16 cellular contexts compared by ENCODE assay signal in the genomic region with DNA sequence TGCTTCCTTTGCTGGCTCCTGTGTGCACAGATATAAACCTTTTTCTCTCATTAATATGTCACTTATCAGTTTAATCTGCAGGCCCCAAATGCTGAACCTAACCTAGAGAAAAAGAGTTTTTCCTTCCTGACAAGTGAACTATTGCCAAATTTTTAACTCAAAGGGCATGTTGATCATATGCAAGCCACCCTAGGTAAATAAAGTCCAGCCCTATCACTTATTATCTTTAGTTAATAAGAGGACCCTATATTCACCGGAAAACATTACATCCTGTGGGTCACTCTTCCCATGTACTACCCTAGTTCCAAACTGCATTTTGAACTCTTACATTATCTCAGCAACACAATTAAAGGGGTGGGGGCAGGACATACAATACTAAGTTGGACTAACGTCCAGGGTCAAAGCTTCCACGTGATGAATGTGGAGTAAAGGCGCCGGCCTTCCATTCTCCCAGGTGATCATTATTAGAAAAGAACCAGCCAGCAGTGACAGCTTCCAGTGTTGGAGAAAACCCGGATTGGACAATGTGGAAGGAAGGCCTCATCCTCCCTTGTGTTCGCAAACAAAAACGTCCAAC.
A peak's percentile ranks its signal among the peaks of the same experiment; 100 is the strongest.
DNase-seq lines count a peak whose midpoint lies in the region; ATAC-seq and TF ChIP-seq lines count a peak whose summit lies in the region.
"Had no signal": no experiment of that assay in that cellular context is flagged by ENCODE, and none has a peak within 500 bp of the region (broad histone marks: within the 10 kb centered on the region; RNA-seq: fewer than 3 reads in every experiment).

No MANE protein-coding gene starts in this region.

- peaks cover 3% of the 10 kb centered on the region for H3K36me3 Mint-ChIP-seq in activated naive CD8-positive, alpha-beta T cell
- H3K36me3 Mint-ChIP-seq in activated naive CD8-positive, alpha-beta T cell treated with anti-CD3 and anti-CD28 coated beads for 36 hours = peaks cover 10% of the 10 kb centered on the region
- H3K36me3 Mint-ChIP-seq in endodermal cell (ENCODE audit: low read depth) = peaks cover 1% of the 10 kb centered on the region
- H3K36me3 Mint-ChIP-seq in nephron (ENCODE audit: low read depth) = peaks cover 3% of the 10 kb centered on the region
- H3K36me3 Mint-ChIP-seq in activated T-helper 1 cell treated with anti-CD3 and anti-CD28 coated beads, Interleukin-12 subunit alpha, Interleukin-12 subunit beta, Interleukin-2, Interleukin-4 antibody, amounts not matched to agents 30 ng/mL and 10 ng/mL and 1 ng/mL, durations not matched to agents 14 hours and 24 hours and 36 hours (ENCODE audit: low read depth) = peaks cover 12% of the 10 kb centered on the region

- no peaks in the 10 kb centered on the region for H3K4me1 ChIP-seq in endodermal cell (ENCODE audit: control insufficient read depth, insufficient read depth, low read length)

- H3K9me3 ChIP-seq in endodermal cell (ENCODE audit: control insufficient read depth, low read length) = no peaks in the 10 kb centered on the region
- H3K9me3 ChIP-seq: right atrium auricular region had no signal

- H3K27ac Mint-ChIP-seq in activated naive CD8-positive, alpha-beta T cell = peak overlapping the region; percentile 41
- no peak overlapping the region for H3K27ac Mint-ChIP-seq in activated naive CD8-positive, alpha-beta T cell treated with anti-CD3 and anti-CD28 coated beads for 36 hours
- H3K27ac Mint-ChIP-seq in endodermal cell = no peak overlapping the region
- peak overlapping the region; percentile 26 to 88 (median 86) for H3K27ac Mint-ChIP-seq in nephron
- H3K27ac Mint-ChIP-seq in activated T-helper 1 cell treated with anti-CD3 and anti-CD28 coated beads, Interleukin-12 subunit alpha, Interleukin-12 subunit beta, Interleukin-2, Interleukin-4 antibody, amounts not matched to agents 30 ng/mL and 10 ng/mL and 1 ng/mL, durations not matched to agents 14 hours and 24 hours and 36 hours = no peak overlapping the region
- H3K27ac Mint-ChIP-seq: activated naive CD8-positive, alpha-beta T cell treated with anti-CD3 and anti-CD28 coated beads, Interleukin-2, amount 10 ng/mL, durations not matched to agents 7 days and 5 days; T-helper 1 cell treated with Interleukin-12 subunit alpha and Interleukin-12 subunit beta and Interleukin-4 antibody, amounts not matched to agents 30 μg/mL and 1 μg/mL, for 36 hours had no signal

- no peak overlapping the region for H3K27ac ChIP-seq in endodermal cell (ENCODE audit: low read depth, low read length)
- H3K27ac ChIP-seq: right atrium auricular region had no signal

- ATAC-seq in GM19023 (IDR thresholded peaks at IDR 0.05; ENCODE audit: unreplicated experiment) = no peak
- ATAC-seq in HG02798 (IDR thresholded peaks at IDR 0.05; ENCODE audit: poor library complexity, unreplicated experiment) = no peak
- ATAC-seq: HCT116 had no signal

- TF ChIP-seq CTCF in endodermal cell (conservative IDR thresholded peaks at IDR 0.05) = no peak
- no peak for TF ChIP-seq CTCF in nephron (IDR thresholded peaks at IDR 0.05; ENCODE audit: unreplicated experiment in 3 of 3)

- no peak overlapping the region for H3K9ac ChIP-seq in endodermal cell (ENCODE audit: extremely low read depth, low read length, poor library complexity, severe bottlenecking)

- intact Hi-C loops in activated T-helper 1 cell treated with anti-CD3 and anti-CD28 coated beads, Interleukin-12 subunit alpha, Interleukin-12 subunit beta, Interleukin-2, Interleukin-4 antibody, amounts not matched to agents 30 ng/mL and 10 ng/mL and 1 ng/mL, durations not matched to agents 14 hours and 24 hours and 36 hours (cut with micrococcal nuclease) = no loop called here

- peaks cover 75% of the 10 kb centered on the region for H3K4me1 Mint-ChIP-seq in activated naive CD8-positive, alpha-beta T cell (ENCODE audit: low read depth)
- H3K4me1 Mint-ChIP-seq in activated naive CD8-positive, alpha-beta T cell treated with anti-CD3 and anti-CD28 coated beads for 36 hours = peaks cover 66% of the 10 kb centered on the region
- H3K4me1 Mint-ChIP-seq in endodermal cell (peaks cover 32% of the 10 kb centered on the region), nephron (peaks cover 82% of the 10 kb centered on the region)
- H3K4me1 Mint-ChIP-seq in activated T-helper 1 cell treated with anti-CD3 and anti-CD28 coated beads, Interleukin-12 subunit alpha, Interleukin-12 subunit beta, Interleukin-2, Interleukin-4 antibody, amounts not matched to agents 30 ng/mL and 10 ng/mL and 1 ng/mL, durations not matched to agents 14 hours and 24 hours and 36 hours (ENCODE audit: low read depth) = peaks cover 61% of the 10 kb centered on the region

- H3K36me3 ChIP-seq in endodermal cell (ENCODE audit: control insufficient read depth, insufficient read depth, low read length) = peaks cover 7% of the 10 kb centered on the region
- H3K36me3 ChIP-seq: right atrium auricular region had no signal

- WGBS in endodermal cell (ENCODE audit: insufficient coverage in 1 of 2, insufficient read length in 1 of 2), 2 experiments = 86 to 94% methylated on average over 5 to 8 of the region's 8 CpGs

- H3K4me3 ChIP-seq in endodermal cell (ENCODE audit: low read length) = no peak overlapping the region
- H3K4me3 ChIP-seq: right atrium auricular region had no signal

- H3K27me3 ChIP-seq in endodermal cell (ENCODE audit: control insufficient read depth, insufficient read depth, low read length, poor library complexity, severe bottlenecking) = no peaks in the 10 kb centered on the region
- H3K27me3 ChIP-seq: right atrium auricular region had no signal

- H3K9me3 Mint-ChIP-seq in activated naive CD8-positive, alpha-beta T cell (ENCODE audit: low read depth) = no peaks in the 10 kb centered on the region
- no peaks in the 10 kb centered on the region for H3K9me3 Mint-ChIP-seq in activated naive CD8-positive, alpha-beta T cell treated with anti-CD3 and anti-CD28 coated beads for 36 hours
- H3K9me3 Mint-ChIP-seq in endodermal cell = no peaks in the 10 kb centered on the region
- no peaks in the 10 kb centered on the region for H3K9me3 Mint-ChIP-seq in nephron
- H3K9me3 Mint-ChIP-seq in activated T-helper 1 cell treated with anti-CD3 and anti-CD28 coated beads, Interleukin-12 subunit alpha, Interleukin-12 subunit beta, Interleukin-2, Interleukin-4 antibody, amounts not matched to agents 30 ng/mL and 10 ng/mL and 1 ng/mL, durations not matched to agents 14 hours and 24 hours and 36 hours = no peaks in the 10 kb centered on the region
- H3K9me3 Mint-ChIP-seq: activated naive CD8-positive, alpha-beta T cell treated with anti-CD3 and anti-CD28 coated beads, Interleukin-2, amount 10 ng/mL, durations not matched to agents 7 days and 5 days; T-helper 1 cell treated with Interleukin-12 subunit alpha and Interleukin-12 subunit beta and Interleukin-4 antibody, amounts not matched to agents 30 μg/mL and 1 μg/mL, for 36 hours had no signal

- no peaks in the 10 kb centered on the region for H3K27me3 Mint-ChIP-seq in activated naive CD8-positive, alpha-beta T cell
- no peaks in the 10 kb centered on the region for H3K27me3 Mint-ChIP-seq in activated naive CD8-positive, alpha-beta T cell treated with anti-CD3 and anti-CD28 coated beads for 36 hours
- no peaks in the 10 kb centered on the region for H3K27me3 Mint-ChIP-seq in endodermal cell (ENCODE audit: insufficient read depth)
- H3K27me3 Mint-ChIP-seq in nephron (ENCODE audit: low read depth) = no peaks in the 10 kb centered on the region
- H3K27me3 Mint-ChIP-seq in activated T-helper 1 cell treated with anti-CD3 and anti-CD28 coated beads, Interleukin-12 subunit alpha, Interleukin-12 subunit beta, Interleukin-2, Interleukin-4 antibody, amounts not matched to agents 30 ng/mL and 10 ng/mL and 1 ng/mL, durations not matched to agents 14 hours and 24 hours and 36 hours (ENCODE audit: insufficient read depth) = no peaks in the 10 kb centered on the region
- H3K27me3 Mint-ChIP-seq: activated naive CD8-positive, alpha-beta T cell treated with anti-CD3 and anti-CD28 coated beads, Interleukin-2, amount 10 ng/mL, durations not matched to agents 7 days and 5 days had no signal

- no peak overlapping the region for H3K4me3 Mint-ChIP-seq in activated naive CD8-positive, alpha-beta T cell
- no peak overlapping the region for H3K4me3 Mint-ChIP-seq in activated naive CD8-positive, alpha-beta T cell treated with anti-CD3 and anti-CD28 coated beads for 36 hours
- H3K4me3 Mint-ChIP-seq in endodermal cell = no peak overlapping the region
- no peak overlapping the region for H3K4me3 Mint-ChIP-seq in nephron
- no peak overlapping the region for H3K4me3 Mint-ChIP-seq in activated T-helper 1 cell treated with anti-CD3 and anti-CD28 coated beads, Interleukin-12 subunit alpha, Interleukin-12 subunit beta, Interleukin-2, Interleukin-4 antibody, amounts not matched to agents 30 ng/mL and 10 ng/mL and 1 ng/mL, durations not matched to agents 14 hours and 24 hours and 36 hours
- H3K4me3 Mint-ChIP-seq: activated naive CD8-positive, alpha-beta T cell treated with anti-CD3 and anti-CD28 coated beads, Interleukin-2, amount 10 ng/mL, durations not matched to agents 7 days and 5 days; T-helper 1 cell treated with Interleukin-12 subunit alpha and Interleukin-12 subunit beta and Interleukin-4 antibody, amounts not matched to agents 30 μg/mL and 1 μg/mL, for 36 hours had no signal

- DNase-seq in activated naive CD8-positive, alpha-beta T cell treated with anti-CD3 and anti-CD28 coated beads for 36 hours = no peak
- peak; percentile 17 for DNase-seq in endodermal cell
- DNase-seq in activated T-helper 1 cell treated with anti-CD3 and anti-CD28 coated beads, Interleukin-12 subunit alpha, Interleukin-12 subunit beta, Interleukin-2, Interleukin-4 antibody, amounts not matched to agents 30 ng/mL and 10 ng/mL and 1 ng/mL, durations not matched to agents 14 hours and 24 hours and 36 hours (ENCODE audit: low spot score) = no peak
- DNase-seq in mucosa of gallbladder (ENCODE audit: low spot score) = no peak
- DNase-seq: activated CD4-positive, alpha-beta T cell treated with anti-CD3 and anti-CD28 coated beads for 4 hours; activated naive CD8-positive, alpha-beta T cell treated with anti-CD3 and anti-CD28 coated beads, Interleukin-2, amount 10 ng/mL, durations not matched to agents 7 days and 5 days; activated T-cell treated with anti-CD3 and anti-CD28 coated beads for 4 hours; effector CD8-positive, alpha-beta T cell; stimulated activated CD8-positive, alpha-beta memory T cell treated with anti-CD3 and anti-CD28 coated beads, Interleukin-4, amount 100 ng/mL, for 48 hours had no signal

Comparison
In these comparisons a context has a peak if more than half of its experiments do, and no peak if none do; other contexts are left out.
1. H3K27ac Mint-ChIP-seq: peak in activated naive CD8-positive, alpha-beta T cell (single experiment) and nephron (3 of 3); none in activated naive CD8-positive, alpha-beta T cell treated with anti-CD3 and anti-CD28 coated beads for 36 hours (single experiment), endodermal cell (single experiment) and activated T-helper 1 cell treated with anti-CD3 and anti-CD28 coated beads, Interleukin-12 subunit alpha, Interleukin-12 subunit beta, Interleukin-2, Interleukin-4 antibody, amounts not matched to agents 30 ng/mL and 10 ng/mL and 1 ng/mL, durations not matched to agents 14 hours and 24 hours and 36 hours (single experiment).